In the genomic region with DNA sequence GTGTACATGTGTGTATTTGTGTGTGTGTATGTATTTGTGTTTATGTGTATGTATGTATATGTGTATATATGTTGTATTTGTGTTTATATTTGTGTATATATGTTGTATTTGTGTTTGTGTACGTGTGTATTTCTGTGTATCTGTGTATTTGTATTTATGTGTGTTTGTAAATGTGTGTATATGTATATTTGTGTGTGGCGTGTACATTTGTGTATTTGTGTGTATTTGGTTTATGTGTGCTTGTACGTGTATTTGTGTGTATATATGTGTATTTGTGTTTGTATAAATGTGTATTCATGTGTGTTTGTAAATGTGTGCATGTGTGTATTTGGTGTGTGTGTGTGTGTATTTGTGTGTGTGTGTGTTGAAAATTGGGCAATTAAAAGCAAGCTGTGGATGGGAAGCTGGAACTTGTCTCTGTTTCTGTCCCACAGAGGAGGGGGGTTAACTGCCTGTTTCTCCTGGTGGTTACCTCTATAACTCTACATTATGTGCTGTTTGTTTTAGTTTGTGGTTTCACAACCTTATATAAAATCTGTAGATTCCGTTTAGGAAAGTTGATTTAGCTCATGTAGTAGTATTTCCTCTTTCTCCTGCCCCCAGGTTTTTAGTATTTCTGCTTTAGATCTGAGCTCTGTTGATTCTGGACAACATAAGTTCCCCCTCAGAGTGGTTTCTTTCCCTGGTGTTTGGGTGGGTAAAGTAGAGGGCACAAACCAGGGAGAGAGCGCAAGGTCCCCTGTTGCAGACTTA, we compare ENCODE assay signal across 1 cellular context.
TF ChIP-seq lines count a peak whose summit lies in the region.

No MANE protein-coding gene starts in this region.

TF ChIP-seq in GM12878, 131 proteins besides CTCF, POLR2A, EP300 and RAD21:
- TF ChIP-seq, protein P1, sequence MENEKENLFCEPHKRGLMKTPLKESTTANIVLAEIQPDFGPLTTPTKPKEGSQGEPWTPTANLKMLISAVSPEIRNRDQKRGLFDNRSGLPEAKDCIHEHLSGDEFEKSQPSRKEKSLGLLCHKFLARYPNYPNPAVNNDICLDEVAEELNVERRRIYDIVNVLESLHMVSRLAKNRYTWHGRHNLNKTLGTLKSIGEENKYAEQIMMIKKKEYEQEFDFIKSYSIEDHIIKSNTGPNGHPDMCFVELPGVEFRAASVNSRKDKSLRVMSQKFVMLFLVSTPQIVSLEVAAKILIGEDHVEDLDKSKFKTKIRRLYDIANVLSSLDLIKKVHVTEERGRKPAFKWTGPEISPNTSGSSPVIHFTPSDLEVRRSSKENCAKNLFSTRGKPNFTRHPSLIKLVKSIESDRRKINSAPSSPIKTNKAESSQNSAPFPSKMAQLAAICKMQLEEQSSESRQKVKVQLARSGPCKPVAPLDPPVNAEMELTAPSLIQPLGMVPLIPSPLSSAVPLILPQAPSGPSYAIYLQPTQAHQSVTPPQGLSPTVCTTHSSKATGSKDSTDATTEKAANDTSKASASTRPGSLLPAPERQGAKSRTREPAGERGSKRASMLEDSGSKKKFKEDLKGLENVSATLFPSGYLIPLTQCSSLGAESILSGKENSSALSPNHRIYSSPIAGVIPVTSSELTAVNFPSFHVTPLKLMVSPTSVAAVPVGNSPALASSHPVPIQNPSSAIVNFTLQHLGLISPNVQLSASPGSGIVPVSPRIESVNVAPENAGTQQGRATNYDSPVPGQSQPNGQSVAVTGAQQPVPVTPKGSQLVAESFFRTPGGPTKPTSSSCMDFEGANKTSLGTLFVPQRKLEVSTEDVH (IDR thresholded peaks at IDR 0.05; ENCODE audit: low read depth, partially characterized antibody): no peak
- TF ChIP-seq, protein P2, sequence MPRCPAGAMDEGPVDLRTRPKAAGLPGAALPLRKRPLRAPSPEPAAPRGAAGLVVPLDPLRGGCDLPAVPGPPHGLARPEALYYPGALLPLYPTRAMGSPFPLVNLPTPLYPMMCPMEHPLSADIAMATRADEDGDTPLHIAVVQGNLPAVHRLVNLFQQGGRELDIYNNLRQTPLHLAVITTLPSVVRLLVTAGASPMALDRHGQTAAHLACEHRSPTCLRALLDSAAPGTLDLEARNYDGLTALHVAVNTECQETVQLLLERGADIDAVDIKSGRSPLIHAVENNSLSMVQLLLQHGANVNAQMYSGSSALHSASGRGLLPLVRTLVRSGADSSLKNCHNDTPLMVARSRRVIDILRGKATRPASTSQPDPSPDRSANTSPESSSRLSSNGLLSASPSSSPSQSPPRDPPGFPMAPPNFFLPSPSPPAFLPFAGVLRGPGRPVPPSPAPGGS (IDR thresholded peaks at IDR 0.05; ENCODE audit: borderline replicate concordance, insufficient read depth, low read depth, low read length, poor library complexity, severe bottlenecking): peak; percentile 37
- TF ChIP-seq POLR2AphosphoS2 (IDR thresholded peaks at IDR 0.05; ENCODE audit: low read depth, low read length) (no peak), MEF2B (IDR thresholded peaks at IDR 0.05; ENCODE audit: partially characterized antibody, poor library complexity, severe bottlenecking) (no peak)
- TF ChIP-seq, protein P3, sequence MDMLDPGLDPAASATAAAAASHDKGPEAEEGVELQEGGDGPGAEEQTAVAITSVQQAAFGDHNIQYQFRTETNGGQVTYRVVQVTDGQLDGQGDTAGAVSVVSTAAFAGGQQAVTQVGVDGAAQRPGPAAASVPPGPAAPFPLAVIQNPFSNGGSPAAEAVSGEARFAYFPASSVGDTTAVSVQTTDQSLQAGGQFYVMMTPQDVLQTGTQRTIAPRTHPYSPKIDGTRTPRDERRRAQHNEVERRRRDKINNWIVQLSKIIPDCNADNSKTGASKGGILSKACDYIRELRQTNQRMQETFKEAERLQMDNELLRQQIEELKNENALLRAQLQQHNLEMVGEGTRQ (IDR thresholded peaks at IDR 0.05; ENCODE audit: borderline replicate concordance, low read depth, low read length): no peak
